ENCODE assay signal across 11 cellular contexts in genomic region chr15:67033012-67033411, GRCh38. TPM values are rescaled to one million over a fixed set of nuclear protein-coding genes. Genes with fewer than 3 reads are reported as not detected.
A peak's percentile ranks its signal among the peaks of the same experiment; 100 is the strongest.
DNase-seq lines count a peak whose midpoint lies in the region; ATAC-seq, FAIRE-seq and TF ChIP-seq lines count a peak whose summit lies in the region.
"Had no signal": no experiment of that assay in that cellular context is flagged by ENCODE, and none has a peak within 500 bp of the region (broad histone marks: within the 10 kb centered on the region; RNA-seq: fewer than 3 reads in every experiment).

No MANE protein-coding gene starts in this region.

- peak overlapping the region; percentile 68 to 70 for H3K4me2 ChIP-seq in H1 (ENCODE audit: insufficient read depth in 1 of 2, low read depth in 2 of 2, low read length in 2 of 2)

- peaks cover 15% of the 10 kb centered on the region for H3K27me3 Mint-ChIP-seq in CD4-positive, CD25-positive, alpha-beta regulatory T cell
- no peaks in the 10 kb centered on the region for H3K27me3 Mint-ChIP-seq in osteocyte (ENCODE audit: unreplicated experiment)

- no peak overlapping the region for H3K56ac ChIP-seq in H1 (replicated peaks; ENCODE audit: insufficient read length, low read depth, low read length)

- no peaks in the 10 kb centered on the region for H3K36me3 ChIP-seq in CD4-positive, CD25-positive, alpha-beta regulatory T cell (ENCODE audit: control insufficient read depth, insufficient read depth, low read length)
- no peaks in the 10 kb centered on the region for H3K36me3 ChIP-seq in H1 (ENCODE audit: control insufficient read depth in 2 of 4, insufficient read depth in 4 of 4, low read length in 3 of 4)
- H3K36me3 ChIP-seq in colonic mucosa = no peaks in the 10 kb centered on the region

- H3K27ac Mint-ChIP-seq in CD4-positive, CD25-positive, alpha-beta regulatory T cell = peak overlapping the region in 1 of 3 donors; percentile 84
- H3K27ac Mint-ChIP-seq in osteocyte (ENCODE audit: unreplicated experiment) = no peak overlapping the region
- H3K27ac Mint-ChIP-seq: activated naive CD4-positive, alpha-beta T cell treated with anti-CD3 and anti-CD28 coated beads, Interleukin-2, amount 50 U/mL, for 24 hours had no signal

- no peaks in the 10 kb centered on the region for H3K36me3 Mint-ChIP-seq in CD4-positive, CD25-positive, alpha-beta regulatory T cell
- no peaks in the 10 kb centered on the region for H3K36me3 Mint-ChIP-seq in osteocyte (ENCODE audit: unreplicated experiment)
- H3K36me3 Mint-ChIP-seq: activated naive CD4-positive, alpha-beta T cell treated with anti-CD3 and anti-CD28 coated beads, Interleukin-2, amount 50 U/mL, for 24 hours had no signal

- TF ChIP-seq CTCF in H1 (IDR thresholded peaks at IDR 0.05; ENCODE audit: control extremely low read depth in 1 of 3, insufficient read depth in 1 of 3, low read depth in 1 of 3, low read length in 3 of 3) = no peak
- TF ChIP-seq CTCF in osteocyte (IDR thresholded peaks at IDR 0.05) = no peak
- TF ChIP-seq CTCF in colonic mucosa (IDR thresholded peaks at IDR 0.05) = no peak

- peaks cover 0 to 19% (median 7%) of the 10 kb centered on the region in 4 donors for H3K4me1 Mint-ChIP-seq in CD4-positive, CD25-positive, alpha-beta regulatory T cell
- H3K4me1 Mint-ChIP-seq in osteocyte (ENCODE audit: unreplicated experiment) = peaks cover 37% of the 10 kb centered on the region

- H2BK12ac ChIP-seq in H1 (ENCODE audit: low read depth, low read length) = peak overlapping the region; percentile 99

- peak overlapping the region; percentile 76; the same call in 1 of the 2 replicates for H2AK5ac ChIP-seq in H1 (ENCODE audit: low read depth, low read length)

- H3K79me1 ChIP-seq in H1 (ENCODE audit: low read depth, low read length) = no peaks in the 10 kb centered on the region; the same call in 1 of the 2 replicates

- H2BK5ac ChIP-seq in H1 (ENCODE audit: low read depth, low read length) = peak overlapping the region; percentile 72; the same call in 1 of the 2 replicates

- peaks cover 0 to 1% (median 0%) of the 10 kb centered on the region in 7 donors for H3K9me3 Mint-ChIP-seq in CD4-positive, CD25-positive, alpha-beta regulatory T cell
- H3K9me3 Mint-ChIP-seq in osteocyte (ENCODE audit: unreplicated experiment) = no peaks in the 10 kb centered on the region
- H3K9me3 Mint-ChIP-seq: activated naive CD4-positive, alpha-beta T cell treated with anti-CD3 and anti-CD28 coated beads, Interleukin-2, amount 50 U/mL, for 24 hours had no signal

- H3K4me3 Mint-ChIP-seq in CD4-positive, CD25-positive, alpha-beta regulatory T cell = no peak overlapping the region
- H3K4me3 Mint-ChIP-seq in osteocyte (ENCODE audit: unreplicated experiment) = peak overlapping the region; percentile 44
- H3K4me3 Mint-ChIP-seq: activated naive CD4-positive, alpha-beta T cell treated with anti-CD3 and anti-CD28 coated beads, Interleukin-2, amount 50 U/mL, for 24 hours had no signal

- H2BK120ac ChIP-seq in H1 (replicated peaks; ENCODE audit: low read depth, low read length) = peak overlapping the region; percentile 26

- no peak overlapping the region for H3K14ac ChIP-seq in H1 (ENCODE audit: insufficient read length)

- H3K27ac ChIP-seq in CD4-positive, CD25-positive, alpha-beta regulatory T cell (ENCODE audit: insufficient read depth, low read length, poor library complexity, severe bottlenecking) = no peak overlapping the region
- no peak overlapping the region for H3K27ac ChIP-seq in H1 (ENCODE audit: low read depth, low read length)
- H3K27ac ChIP-seq in colonic mucosa = no peak overlapping the region

- H3K4me3 ChIP-seq in CD4-positive, CD25-positive, alpha-beta regulatory T cell (ENCODE audit: low read depth, low read length) = peak overlapping the region; percentile 19
- H3K4me3 ChIP-seq in H1 (ENCODE audit: extremely low read depth in 1 of 4, insufficient read depth in 2 of 4, low read depth in 3 of 4, low read length in 4 of 4) = peak overlapping the region in 2 of 4 experiments; percentile 1 to 50; a peak in 5 of 8 replicates
- no peak overlapping the region for H3K4me3 ChIP-seq in colonic mucosa

- H3K4me1 ChIP-seq in CD4-positive, CD25-positive, alpha-beta regulatory T cell (ENCODE audit: control insufficient read depth, insufficient read depth, low read length, poor library complexity, severe bottlenecking) = peaks cover 9% of the 10 kb centered on the region
- H3K4me1 ChIP-seq in H1 (replicated peaks in 1 of 4; ENCODE audit: control insufficient read depth in 3 of 4, insufficient read depth in 4 of 4, low read length in 3 of 4) (peaks cover 11 to 44% (median 25%) of the 10 kb centered on the region in 4 experiments), colonic mucosa (peaks cover 5% of the 10 kb centered on the region)

- POLR2A ChIA-PET in H1 (lab: Charles Lee; ENCODE audit: partially characterized antibody) = interaction anchor here (0.6 to 3.1 kb wide), 6 partner anchors 11 to 1208 kb away, joined by 3 to 22 read pairs (median 9); partner anchors contain the start of gene SMAD3

- H3K79me2 ChIP-seq in H1 (ENCODE audit: control insufficient read depth in 1 of 2, insufficient read depth in 2 of 2, low read length in 2 of 2) = no peaks in the 10 kb centered on the region

- H4K20me1 ChIP-seq in H1 (replicated peaks in 1 of 2; ENCODE audit: control insufficient read depth in 1 of 2, insufficient read depth in 2 of 2, low read length in 2 of 2) = no peaks in the 10 kb centered on the region

- H3K9ac ChIP-seq in H1 (replicated peaks in 1 of 4; ENCODE audit: extremely low read depth in 1 of 4, low read depth in 3 of 4, low read length in 3 of 4) (0 out of 7 replicates have a peak overlapping the region, but pooled peaks of 1 of the 4 experiments have one; percentile 33), colonic mucosa (ENCODE audit: low read depth in 2 of 2, low read length in 2 of 2) (peak overlapping the region in 1 of 2 donors; percentile 32)

- no peak for TF ChIP-seq RAD21 in H1 (IDR thresholded peaks at IDR 0.05 in 1 of 2, conservative IDR thresholded peaks at IDR 0.05 in 1 of 2; ENCODE audit: low read depth in 2 of 2, low read length in 2 of 2)

- 33% methylated on average over 12 of the region's 12 CpGs; no CpG with 5 or more reads in 1 of the 2 experiments for WGBS in H1 (ENCODE audit: extremely low coverage in 1 of 2, insufficient coverage in 1 of 2, insufficient read length in 1 of 2, insufficient replicate concordance in 2 of 2, low coverage in 1 of 2, low lambda C conversion rate in 2 of 2, missing lambda C conversion rate in 1 of 2), 2 experiments

- H2BK20ac ChIP-seq in H1 (ENCODE audit: low read length) = peak overlapping the region; percentile 93; the same call in 1 of the 2 replicates

- no peak overlapping the region for H3K23ac ChIP-seq in H1 (ENCODE audit: insufficient read length)

- FAIRE-seq in H1 (lab: Jason Lieb, UNC) = no peak
- FAIRE-seq: urothelium cell line had no signal

- peak overlapping the region; percentile 21; the same call in 1 of the 2 replicates for H2BK15ac ChIP-seq in H1 (ENCODE audit: low read length)

- no peaks in the 10 kb centered on the region; the same call in 1 of the 2 replicates for H3K23me2 ChIP-seq in H1 (ENCODE audit: low read depth, low read length)

- H4K5ac ChIP-seq in H1 (ENCODE audit: insufficient read length, low read depth, low read length) = no peak overlapping the region

- TF ChIP-seq EP300 in H1 (IDR thresholded peaks at IDR 0.05; ENCODE audit: borderline replicate concordance in 1 of 2, low read depth in 2 of 2, low read length in 2 of 2) = no peak

- peak overlapping the region; percentile 49 for H3K4ac ChIP-seq in H1 (replicated peaks; ENCODE audit: insufficient read length, low read depth, low read length)

- peak; percentile 59 to 70 for ATAC-seq in CD4-positive, CD25-positive, alpha-beta regulatory T cell (ENCODE audit: low read depth in 2 of 2)
- ATAC-seq in GM21423 (IDR thresholded peaks at IDR 0.05; ENCODE audit: unreplicated experiment) = no peak
- ATAC-seq in HG03196 (IDR thresholded peaks at IDR 0.05; ENCODE audit: unreplicated experiment) = no peak
- no peak for ATAC-seq in HG02623 (IDR thresholded peaks at IDR 0.05; ENCODE audit: unreplicated experiment)

- H3K9me3 ChIP-seq in CD4-positive, CD25-positive, alpha-beta regulatory T cell (ENCODE audit: control insufficient read depth in 2 of 2, low read length in 2 of 2) = no peaks in the 10 kb centered on the region
- H3K9me3 ChIP-seq in H1 (ENCODE audit: insufficient read depth in 2 of 2, low read depth in 1 of 2, low read length in 1 of 2) (no peaks in the 10 kb centered on the region), colonic mucosa (no peaks in the 10 kb centered on the region)

- 0 out of 2 replicates have a peak overlapping the region, but pooled peaks have one; percentile 22 for H2AFZ ChIP-seq in H1 (ENCODE audit: low read length)

- intact Hi-C loops in colonic mucosa (cut with DNase I) = no loop called here

- CTCF ChIA-PET in H1 (lab: Charles Lee; ENCODE audit: partially characterized antibody) = interaction anchor here (1.0 to 1.8 kb wide), 5 partner anchors 11 to 271 kb away, joined by 3 to 5 read pairs (median 3); no protein-coding TSS in a partner anchor

- DNase-seq in CD4-positive, CD25-positive, alpha-beta regulatory T cell = peak in 2 of 3 donors; percentile 26 to 46
- peak; percentile 22 to 31 for DNase-seq in activated CD4-positive, alpha-beta T cell treated with anti-CD3 and anti-CD28 coated beads for 4 hours
- no peak for DNase-seq in H1 (ENCODE audit: low read depth in 1 of 2, low spot score in 2 of 2)
- DNase-seq in osteocyte (ENCODE audit: extremely low spot score, unreplicated experiment) = no peak
- no peak for DNase-seq in colonic mucosa
- DNase-seq: RPMI8226 had no signal

- H4K91ac ChIP-seq in H1 (replicated peaks; ENCODE audit: insufficient read length, low read length) = peak overlapping the region; percentile 52

- peak overlapping the region; percentile 98 for H3K18ac ChIP-seq in H1 (ENCODE audit: extremely low read depth, low read length)

- no peak for TF ChIP-seq POLR2A in H1 (IDR thresholded peaks at IDR 0.05; ENCODE audit: control extremely low read depth in 1 of 2, low read depth in 2 of 2, low read length in 2 of 2)

- H3K27me3 ChIP-seq in CD4-positive, CD25-positive, alpha-beta regulatory T cell (ENCODE audit: control insufficient read depth, insufficient read depth, low read length) = peaks cover 12% of the 10 kb centered on the region
- H3K27me3 ChIP-seq in H1 (replicated peaks in 1 of 4; ENCODE audit: control insufficient read depth in 3 of 4, extremely low read depth in 1 of 4, insufficient read depth in 3 of 4, low read length in 3 of 4) = peaks cover 2 to 34% (median 25%) of the 10 kb centered on the region in 4 experiments
- H3K27me3 ChIP-seq in colonic mucosa = no peaks in the 10 kb centered on the region

- H4K8ac ChIP-seq in H1 (ENCODE audit: extremely low read depth, insufficient read depth, low read length) = peak overlapping the region; percentile 72

RNA-seq across cellular contexts. Expression of gene SMAD3, which starts 32.4 kb away (rescaled TPM):
- total RNA-seq in CD4-positive, CD25-positive, alpha-beta regulatory T cell = 76.6 TPM
- polyA plus RNA-seq in CD4-positive, CD25-positive, alpha-beta regulatory T cell = 10 to 100 TPM; 12.0 to 17.0 (median 14.5) TPM
- total RNA-seq in H1 (2021; fragmentation: NEBNext Ultra II Directional; extraction: Animal tissue kit (Norgen Biotek cat#: 25700)) = 11.1 and 12.4 TPM in 2 replicates
- 10.1 and 17.3 TPM in 2 replicates for polyA plus RNA-seq in H1 (2011; rRNA removed)
- polyA plus RNA-seq in H1 (2011; cell fraction: cytosol; rRNA removed) = 9.1 TPM
- polyA plus RNA-seq in H1 (2011; cell fraction: nucleus; rRNA removed) = 41.6 TPM
- polyA plus RNA-seq in H1 (2012, experiment 1 of 2) = 7.8 to 10.4 TPM (median 8.7 TPM) in 4 replicates
- polyA plus RNA-seq in H1 (2012, experiment 2 of 2) = 5.0 TPM
- 13.2 TPM for polyA plus RNA-seq in H1 (2013, experiment 1 of 2)
- polyA plus RNA-seq in H1 (2013, experiment 2 of 2) = 11.1 TPM
- 16.5 and 18.3 TPM in 2 replicates for polyA minus RNA-seq in H1 (2011; rRNA and poly(A)+ RNA removed)
- 12.3 TPM for polyA minus RNA-seq in H1 (2011; cell fraction: cytosol; rRNA and poly(A)+ RNA removed)
- 14.3 TPM for polyA minus RNA-seq in H1 (2011; cell fraction: nucleus; rRNA and poly(A)+ RNA removed)
- total RNA-seq in osteocyte = 35.8 and 39.7 TPM in 2 replicates
- 10 to 100 TPM; 38.6 to 62.1 TPM for total RNA-seq in colonic mucosa

Comparison
In these comparisons a context has a peak if more than half of its experiments do, and no peak if none do; other contexts are left out.
1. ATAC-seq: peak in CD4-positive, CD25-positive, alpha-beta regulatory T cell (2 of 2); none in GM21423 (single experiment), HG03196 (single experiment) and HG02623 (single experiment).
2. DNase-seq: peak in CD4-positive, CD25-positive, alpha-beta regulatory T cell (2 of 3) and activated CD4-positive, alpha-beta T cell treated with anti-CD3 and anti-CD28 coated beads for 4 hours (2 of 2); none in H1 (0 of 2), osteocyte (single experiment) and colonic mucosa (single experiment).